In the genomic region with DNA sequence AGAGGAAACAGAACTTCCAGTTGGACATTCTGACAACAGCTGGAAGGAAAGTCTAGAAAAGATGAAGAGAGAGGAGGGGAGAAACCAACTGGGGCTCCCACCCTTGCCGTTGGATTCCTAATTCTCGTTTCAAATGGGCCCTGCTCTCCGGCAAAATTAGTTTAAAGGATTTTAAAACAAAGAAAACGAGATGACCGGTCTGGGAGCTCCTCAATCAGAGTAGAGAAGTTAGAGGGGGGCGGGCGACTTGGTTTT, we compare ENCODE assay signal across 9 cellular contexts. TPM values are rescaled to one million over a fixed set of nuclear protein-coding genes. Genes with fewer than 3 reads are reported as not detected.
DNase-seq lines count a peak whose midpoint lies in the region; ATAC-seq and TF ChIP-seq lines count a peak whose summit lies in the region.
"Had no signal": no experiment of that assay in that cellular context is flagged by ENCODE, and none has a peak within 500 bp of the region (broad histone marks: within the 10 kb centered on the region; RNA-seq: fewer than 3 reads in every experiment).

No MANE protein-coding gene starts in this region.

- no peaks in the 10 kb centered on the region for H4K20me1 ChIP-seq in PC-3 (ENCODE audit: low read length)

- WGBS in psoas muscle, 3 donors, result 2 to 7% (median 3%) methylated on average over 7 of the region's 7 CpGs
- WGBS in body of pancreas, 2 donors, result 12 to 17% methylated on average over 7 of the region's 7 CpGs

- H3K27ac ChIP-seq in PC-3 (ENCODE audit: low read length) (no peak overlapping the region), psoas muscle (no peak overlapping the region), body of pancreas (no peak overlapping the region)

- TF ChIP-seq CTCF in PC-3 (conservative IDR thresholded peaks at IDR 0.05; ENCODE audit: low read depth, low read length) (no peak), psoas muscle (IDR thresholded peaks at IDR 0.05) (no peak), body of pancreas (IDR thresholded peaks at IDR 0.05) (no peak)

- H3K27ac Mint-ChIP-seq in activated CD4-positive, alpha-beta T cell treated with anti-CD3 and anti-CD28 coated beads for 36 hours, result no peak overlapping the region
- no peak overlapping the region for H3K27ac Mint-ChIP-seq in effector memory CD8-positive, alpha-beta T cell

- DNase-seq in activated CD4-positive, alpha-beta T cell treated with anti-CD3 and anti-CD28 coated beads for 36 hours, result no peak
- DNase-seq in activated CD4-positive, alpha-beta T cell treated with anti-CD3 and anti-CD28 coated beads, Interleukin-2, amount 50 U/mL, for 4 hours, result no peak
- DNase-seq in PC-3 (no peak), psoas muscle (no peak), midbrain (lab: John Stamatoyannopoulos, UW) (no peak), body of pancreas (no peak)
- DNase-seq in effector memory CD8-positive, alpha-beta T cell, result no peak
- DNase-seq: stimulated activated naive CD4-positive, alpha-beta T cell had no signal

- no peak for ATAC-seq in activated CD4-positive, alpha-beta T cell treated with anti-CD3 and anti-CD28 coated beads for 36 hours
- ATAC-seq in PC-3 (no peak), psoas muscle (no peak), HG02970 (IDR thresholded peaks at IDR 0.05; ENCODE audit: low FRiP score, unreplicated experiment) (no peak), body of pancreas (no peak)
- ATAC-seq in effector memory CD8-positive, alpha-beta T cell (replicated peaks), result no peak

- no peaks in the 10 kb centered on the region for H3K9me3 Mint-ChIP-seq in activated CD4-positive, alpha-beta T cell treated with anti-CD3 and anti-CD28 coated beads for 36 hours (ENCODE audit: low read depth)
- H3K9me3 Mint-ChIP-seq in effector memory CD8-positive, alpha-beta T cell, result no peaks in the 10 kb centered on the region

- CTCF ChIA-PET in activated CD4-positive, alpha-beta T cell treated with anti-CD3 and anti-CD28 coated beads for 36 hours (lab: Charles Lee), result interaction anchor here (0.7 kb wide), 1 partner anchor 34 kb away, joined by 4 read pairs; no protein-coding TSS in a partner anchor
- CTCF ChIA-PET in PC-3 (lab: Charles Lee), result no interaction called here

- no peaks in the 10 kb centered on the region for H3K9me2 ChIP-seq in PC-3 (replicated peaks; ENCODE audit: low read length)

- no TSS peak for BruUV-seq in PC-3 (replicated peaks; lab: Mats Ljungman, UMichigan)

- H2AFZ ChIP-seq in PC-3 (ENCODE audit: low read length), result peak overlapping the region; percentile 94

- POLR2A ChIA-PET in activated CD4-positive, alpha-beta T cell treated with anti-CD3 and anti-CD28 coated beads for 36 hours (lab: Charles Lee), result interaction anchor here (0.6 kb wide), 2 partner anchors 61 to 313 kb away, joined by 4 to 5 read pairs; no protein-coding TSS in a partner anchor
- POLR2A ChIA-PET in PC-3 (lab: Charles Lee; ENCODE audit: unreplicated experiment), result no interaction called here

- H3K4me1 Mint-ChIP-seq in activated CD4-positive, alpha-beta T cell treated with anti-CD3 and anti-CD28 coated beads for 36 hours, result peaks cover 18% of the 10 kb centered on the region
- H3K4me1 Mint-ChIP-seq in effector memory CD8-positive, alpha-beta T cell (ENCODE audit: low read depth in 2 of 2), result peaks cover 18 to 19% of the 10 kb centered on the region in 2 donors

- peak overlapping the region; percentile 46; the same call in 1 of the 2 replicates for H3K9ac ChIP-seq in PC-3 (ENCODE audit: low read length)

- H3K79me2 ChIP-seq in PC-3 (ENCODE audit: low read length), result no peaks in the 10 kb centered on the region

- H3K4me3 ChIP-seq in PC-3 (ENCODE audit: low read length) (peak overlapping the region; percentile 70), psoas muscle (peak overlapping the region; percentile 82), body of pancreas (no peak overlapping the region)

- H3K4me3 Mint-ChIP-seq in activated CD4-positive, alpha-beta T cell treated with anti-CD3 and anti-CD28 coated beads for 36 hours, result peak overlapping the region; percentile 28
- peak overlapping the region; percentile 77 to 86 for H3K4me3 Mint-ChIP-seq in effector memory CD8-positive, alpha-beta T cell

- H3K27me3 ChIP-seq in PC-3 (ENCODE audit: low read length) (peaks cover 48% of the 10 kb centered on the region), psoas muscle (ENCODE audit: insufficient read depth in 3 of 3, low read length in 2 of 3) (peaks cover 0 to 96% (median 67%) of the 10 kb centered on the region in 3 donors), body of pancreas (peaks cover 4 to 81% of the 10 kb centered on the region in 2 donors)

- peak overlapping the region; percentile 96 for H3K4me2 ChIP-seq in PC-3 (ENCODE audit: low read length)

- no peaks in the 10 kb centered on the region for H3F3A ChIP-seq in PC-3 (ENCODE audit: low read length, unreplicated experiment)

- H3K4me1 ChIP-seq in PC-3 (ENCODE audit: insufficient read depth, low read length) (peaks cover 8% of the 10 kb centered on the region; the same call in 1 of the 2 replicates), psoas muscle (peaks cover 12% of the 10 kb centered on the region), body of pancreas (peaks cover 45% of the 10 kb centered on the region)

- H3K36me3 ChIP-seq in PC-3 (ENCODE audit: low read depth, low read length) (no peaks in the 10 kb centered on the region), psoas muscle (ENCODE audit: insufficient read depth in 1 of 2, low read depth in 1 of 2) (no peaks in the 10 kb centered on the region), body of pancreas (replicated peaks in 1 of 2; ENCODE audit: insufficient read depth in 1 of 2, low read depth in 2 of 2) (no peaks in the 10 kb centered on the region)

- intact Hi-C loops in activated CD4-positive, alpha-beta T cell treated with anti-CD3 and anti-CD28 coated beads for 36 hours (cut with DNase I, micrococcal nuclease), result loop anchor here in 1 of 2 experiments (5.0 kb wide), 1 partner anchor 351 kb away; no protein-coding TSS in a partner anchor
- intact Hi-C loops in PC-3 (cut with micrococcal nuclease) (loop anchor here (5.0 kb wide), 1 partner anchor 529 kb away; no protein-coding TSS in a partner anchor), psoas muscle (cut with DNase I) (loop anchor here in 1 of 2 donors (10.0 kb wide), 1 partner anchor 532 kb away; no protein-coding TSS in a partner anchor), body of pancreas (cut with DNase I) (no loop called here)

- H3K36me3 Mint-ChIP-seq in activated CD4-positive, alpha-beta T cell treated with anti-CD3 and anti-CD28 coated beads for 36 hours (ENCODE audit: low read depth), result no peaks in the 10 kb centered on the region
- H3K36me3 Mint-ChIP-seq in effector memory CD8-positive, alpha-beta T cell (ENCODE audit: insufficient read depth), result peaks cover 4% of the 10 kb centered on the region

- H3K9me3 ChIP-seq in PC-3 (ENCODE audit: low read length), result no peaks in the 10 kb centered on the region
- H3K9me3 ChIP-seq in psoas muscle, result no peaks in the 10 kb centered on the region
- H3K9me3 ChIP-seq in body of pancreas, result no peaks in the 10 kb centered on the region

- peaks cover 67% of the 10 kb centered on the region for H3K27me3 Mint-ChIP-seq in activated CD4-positive, alpha-beta T cell treated with anti-CD3 and anti-CD28 coated beads for 36 hours
- peaks cover 66 to 82% of the 10 kb centered on the region in 2 donors for H3K27me3 Mint-ChIP-seq in effector memory CD8-positive, alpha-beta T cell

- no peak for TF ChIP-seq POLR2A in body of pancreas (IDR thresholded peaks at IDR 0.05)

RNA-seq across cellular contexts. Expression of a gene that starts 1.5 kb away (rescaled TPM):
- total RNA-seq in activated CD4-positive, alpha-beta T cell treated with anti-CD3 and anti-CD28 coated beads for 36 hours, result not detected
- total RNA-seq in PC-3 (2014; rRNA removed), result 2.3 and 2.4 TPM in 2 replicates
- total RNA-seq in psoas muscle, result under 1 TPM; 0.21 to 0.73 (median 0.44) TPM
- polyA plus RNA-seq in psoas muscle, result 1 to 10 TPM in 1 of 3 donors, under 1 TPM in 2; 0.13 to 1.3 (median 0.16) TPM
- not detected for total RNA-seq in body of pancreas

Comparison
In these comparisons a context has a peak if more than half of its experiments do, and no peak if none do; other contexts are left out.
1. H3K4me3 ChIP-seq: peak in PC-3 (single experiment) and psoas muscle (single experiment); none in body of pancreas (0 of 2).